ENCODE assay signal across 16 cellular contexts in the genomic region with DNA sequence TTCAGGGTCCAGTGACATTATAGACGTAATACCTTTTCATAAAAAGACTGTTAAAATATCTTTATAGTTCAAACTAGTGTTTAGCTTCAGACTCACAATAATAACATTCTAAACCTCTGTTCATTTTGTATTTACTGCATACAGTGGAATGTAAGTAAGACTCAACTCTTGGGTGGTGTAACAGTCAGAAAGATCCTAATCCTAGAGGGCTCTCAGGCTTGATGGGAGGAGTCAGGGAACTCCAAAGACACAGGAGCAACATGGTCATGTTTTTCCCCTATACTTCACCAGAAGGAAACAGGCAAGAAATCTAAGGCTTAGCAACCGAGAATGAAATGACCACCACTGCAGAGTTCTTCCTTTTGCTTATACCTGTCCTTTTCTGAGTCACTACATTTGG.
"Had no signal": no experiment of that assay in that cellular context is flagged by ENCODE, and none has a peak within 500 bp of the region (broad histone marks: within the 10 kb centered on the region; RNA-seq: fewer than 3 reads in every experiment).

No MANE protein-coding gene starts in this region.

- H3K4me3 ChIP-seq: esophagus squamous epithelium, ovary, psoas muscle, right lobe of liver, stomach had no signal

- DNase-seq: activated CD4-positive, alpha-beta T cell treated with anti-CD3 and anti-CD28 coated beads for 36 hours; activated CD4-positive, alpha-beta T cell treated with anti-CD3 and anti-CD28 coated beads, Interleukin-2, amount 50 U/mL, for 48 hours; amniotic stem cell; dermis blood vessel endothelial cell; effector memory CD4-positive, alpha-beta T cell; esophagus squamous epithelium; foreskin keratinocyte; hippocampal formation; mesendoderm; naive thymus-derived CD4-positive, alpha-beta T cell; ovary; psoas muscle; right lobe of liver; stimulated activated CD4-positive, alpha-beta T cell treated with anti-CD3 and anti-CD28 coated beads, Interleukin-4, amount 100 ng/mL, for 24 hours; stomach had no signal

- H3K4me1 ChIP-seq: right lobe of liver had no signal

- H3K27ac ChIP-seq: esophagus squamous epithelium, foreskin keratinocyte, ovary, psoas muscle, right lobe of liver, stomach had no signal

- H3K27me3 ChIP-seq: esophagus squamous epithelium, foreskin keratinocyte, ovary, right lobe of liver, stomach had no signal

- H3K36me3 ChIP-seq: ovary, right lobe of liver had no signal

- H3K9me3 ChIP-seq: esophagus squamous epithelium, ovary, psoas muscle, right lobe of liver, stomach had no signal

- ATAC-seq: activated CD4-positive, alpha-beta T cell treated with anti-CD3 and anti-CD28 coated beads for 36 hours; foreskin keratinocyte; naive thymus-derived CD4-positive, alpha-beta T cell; psoas muscle; right lobe of liver; stimulated activated effector memory CD8-positive, alpha-beta T cell treated with anti-CD3 and anti-CD28 coated beads, Interleukin-12 subunit alpha, Interleukin-12 subunit beta, amount 100 ng/mL, for 72 hours had no signal
